ENCODE assay signal across 24 cellular contexts in the genomic region with DNA sequence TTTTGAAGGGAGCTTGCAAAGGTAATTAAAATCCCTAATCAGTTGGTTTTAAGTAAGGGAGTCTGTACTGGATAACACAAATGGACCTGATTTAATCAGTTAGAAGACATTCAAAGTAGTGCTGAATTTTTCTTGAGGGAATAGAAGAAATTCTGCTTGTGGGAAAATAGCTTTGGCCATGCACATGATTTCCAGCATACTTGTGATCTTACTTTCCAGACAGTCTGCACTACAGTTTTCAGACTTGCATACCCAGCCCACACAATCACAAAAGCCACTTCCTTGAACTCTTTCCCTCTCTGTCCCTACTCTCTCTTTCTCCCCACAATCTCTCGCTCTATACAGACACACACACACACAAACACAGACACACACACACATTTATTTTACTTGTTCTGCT.
DNase-seq lines count a peak whose midpoint lies in the region; TF ChIP-seq lines count a peak whose summit lies in the region.
"Had no signal": no experiment of that assay in that cellular context is flagged by ENCODE, and none has a peak within 500 bp of the region (broad histone marks: within the 10 kb centered on the region; RNA-seq: fewer than 3 reads in every experiment).

No MANE protein-coding gene starts in this region.

- no peak for TF ChIP-seq CTCF in AG10803 (conservative IDR thresholded peaks at IDR 0.05; ENCODE audit: low read length)
- no peak for TF ChIP-seq CTCF in epithelial cell of esophagus (IDR thresholded peaks at IDR 0.05; ENCODE audit: insufficient read depth, low read depth, low read length, missing control alignments)
- no peak for TF ChIP-seq CTCF in mesothelial cell of epicardium (IDR thresholded peaks at IDR 0.05; ENCODE audit: unreplicated experiment)

- no peaks in the 10 kb centered on the region for H3K27me3 Mint-ChIP-seq in mesothelial cell of epicardium (ENCODE audit: low read depth)
- H3K27me3 Mint-ChIP-seq: central memory CD8-positive, alpha-beta T cell; IgD-negative memory B cell had no signal

- H3K4me1 Mint-ChIP-seq in mesothelial cell of epicardium, result peaks cover 12% of the 10 kb centered on the region
- H3K4me1 Mint-ChIP-seq: central memory CD8-positive, alpha-beta T cell; IgD-negative memory B cell had no signal

- DNase-seq in AG10803 (ENCODE audit: low read depth) (peak; percentile 38), NCI-H2227 (lab: John Stamatoyannopoulos, UW; ENCODE audit: unreplicated experiment) (peak; percentile 10), epithelial cell of esophagus (ENCODE audit: low read depth) (peak; percentile 13), mesothelial cell of epicardium (ENCODE audit: low spot score in 2 of 2, unreplicated experiment in 2 of 2) (no peak), NCI-H2107 (lab: John Stamatoyannopoulos, UW) (no peak), AG08396 (ENCODE audit: low spot score) (no peak), KG1 (lab: John Stamatoyannopoulos, UW) (no peak)
- no peak for DNase-seq in activated CD4-positive, alpha-beta T cell treated with anti-CD3 and anti-CD28 coated beads for 1 hour
- DNase-seq: CD8-positive, alpha-beta T cell; DMS79; effector CD4-positive, alpha-beta T cell; H7; hippocampal formation; kidney glomerular epithelial cell; NCI-H2029; NCI-H526; occipital lobe; SHP77; stimulated activated CD4-positive, alpha-beta T cell treated with anti-CD3 and anti-CD28 coated beads, Interleukin-2, amount 100 ng/mL, for 48 hours; stomach; upper lobe of right lung had no signal

- H3K36me3 Mint-ChIP-seq in mesothelial cell of epicardium, result no peaks in the 10 kb centered on the region
- H3K36me3 Mint-ChIP-seq: CD8-positive, alpha-beta T cell; IgD-negative memory B cell had no signal

- no peaks in the 10 kb centered on the region for H3K9me3 Mint-ChIP-seq in mesothelial cell of epicardium
- H3K9me3 Mint-ChIP-seq: central memory CD8-positive, alpha-beta T cell; IgD-negative memory B cell; T-helper 1 cell treated with Interleukin-12 subunit alpha and Interleukin-12 subunit beta and Interleukin-4 antibody, amounts not matched to agents 30 μg/mL and 1 μg/mL, for 36 hours had no signal

- no peak overlapping the region for H3K4me3 ChIP-seq in AG10803 (ENCODE audit: low read length)
- H3K4me3 ChIP-seq in epithelial cell of esophagus (ENCODE audit: low read length), result no peak overlapping the region
- H3K4me3 ChIP-seq: stomach, upper lobe of right lung had no signal

- H3K4me3 Mint-ChIP-seq in mesothelial cell of epicardium, result no peak overlapping the region
- H3K4me3 Mint-ChIP-seq: CD8-positive, alpha-beta T cell; central memory CD8-positive, alpha-beta T cell; IgD-negative memory B cell; T-helper 1 cell treated with Interleukin-12 subunit alpha and Interleukin-12 subunit beta and Interleukin-4 antibody, amounts not matched to agents 30 μg/mL and 1 μg/mL, for 36 hours had no signal

- H3K27ac Mint-ChIP-seq in mesothelial cell of epicardium, result peak overlapping the region; percentile 71
- H3K27ac Mint-ChIP-seq: CD8-positive, alpha-beta T cell; IgD-negative memory B cell; T-helper 1 cell treated with Interleukin-12 subunit alpha and Interleukin-12 subunit beta and Interleukin-4 antibody, amounts not matched to agents 30 μg/mL and 1 μg/mL, for 36 hours had no signal

Comparison
In these comparisons a context has a peak if more than half of its experiments do, and no peak if none do; other contexts are left out.
1. DNase-seq: peak in AG10803 (single experiment), NCI-H2227 (single experiment) and epithelial cell of esophagus (single experiment); none in mesothelial cell of epicardium (0 of 2), activated CD4-positive, alpha-beta T cell treated with anti-CD3 and anti-CD28 coated beads for 1 hour (single experiment), NCI-H2107 (single experiment), AG08396 (single experiment) and KG1 (single experiment).